Comparison of ENCODE assay signal across 26 cellular contexts in genomic region chr4:38106301-38106700, GRCh38.
A peak's percentile ranks its signal among the peaks of the same experiment; 100 is the strongest.
DNase-seq lines count a peak whose midpoint lies in the region; ATAC-seq, FAIRE-seq and TF ChIP-seq lines count a peak whose summit lies in the region.
"Had no signal": no experiment of that assay in that cellular context is flagged by ENCODE, and none has a peak within 500 bp of the region (broad histone marks: within the 10 kb centered on the region; RNA-seq: fewer than 3 reads in every experiment).

No MANE protein-coding gene starts in this region.

- H4K91ac ChIP-seq in neuronal stem cell (ENCODE audit: low read depth, low read length, poor library complexity): no peak overlapping the region

- DNase-seq in activated CD8-positive, alpha-beta T cell treated with anti-CD3 and anti-CD28 coated beads, Interleukin-2, amount 10 ng/mL, durations not matched to agents 7 days and 5 days: no peak
- no peak for DNase-seq in activated CD8-positive, alpha-beta T cell treated with anti-CD3 and anti-CD28 coated beads for 36 hours
- DNase-seq in astrocyte (ENCODE audit: low read depth) (peak; percentile 57), endodermal cell (no peak), neuronal stem cell (ENCODE audit: low spot score) (no peak), HEK293T (ENCODE audit: extremely low spot score) (no peak), SW 1271 (lab: John Stamatoyannopoulos, UW) (no peak), NCI-H2196 (lab: John Stamatoyannopoulos, UW; ENCODE audit: unreplicated experiment) (no peak)
- DNase-seq: activated CD4-positive, alpha-beta T cell treated with anti-CD3 and anti-CD28 coated beads for 4 hours; activated naive CD8-positive, alpha-beta T cell treated with anti-CD3 and anti-CD28 coated beads for 36 hours; AML-193; body of pancreas; CD8-positive, alpha-beta memory T cell; GF-D8; KG1; NCI-H187; NCI-H82; pancreas; PC-9; SJCRH30; transverse colon had no signal

- no peak for ATAC-seq in activated CD8-positive, alpha-beta T cell treated with anti-CD3 and anti-CD28 coated beads, Interleukin-2, amount 10 ng/mL, durations not matched to agents 7 days and 5 days
- no peak for ATAC-seq in activated CD8-positive, alpha-beta T cell treated with anti-CD3 and anti-CD28 coated beads for 36 hours
- ATAC-seq: body of pancreas, sciatic nerve had no signal

- H2AK5ac ChIP-seq in neuronal stem cell (ENCODE audit: low read depth, low read length): no peak overlapping the region

- H4K8ac ChIP-seq in neuronal stem cell (ENCODE audit: low read depth, low read length): no peak overlapping the region

- no peaks in the 10 kb centered on the region for H3K79me1 ChIP-seq in neuronal stem cell (ENCODE audit: low read depth, low read length)

- no peaks in the 10 kb centered on the region for H4K20me1 ChIP-seq in astrocyte (ENCODE audit: insufficient read depth, low read length)

- POLR2A ChIA-PET in activated CD8-positive, alpha-beta T cell treated with anti-CD3 and anti-CD28 coated beads, Interleukin-2, amount 10 ng/mL, durations not matched to agents 7 days and 5 days (lab: Charles Lee): no interaction called here
- POLR2A ChIA-PET in activated CD8-positive, alpha-beta T cell treated with anti-CD3 and anti-CD28 coated beads for 36 hours (lab: Charles Lee): no interaction called here
- POLR2A ChIA-PET in HEK293T (lab: Yijun Ruan, JAX): no interaction called here

- H3K4me1 ChIP-seq in astrocyte (ENCODE audit: insufficient read depth, low read length) (peaks cover 13% of the 10 kb centered on the region), endodermal cell (ENCODE audit: control insufficient read depth, insufficient read depth, low read length) (no peaks in the 10 kb centered on the region), neuronal stem cell (ENCODE audit: control insufficient read depth in 2 of 2, insufficient read depth in 1 of 2, low read depth in 1 of 2, low read length in 2 of 2) (peaks cover 16 to 27% of the 10 kb centered on the region in 2 donors)

- H3K4me3 Mint-ChIP-seq in activated CD8-positive, alpha-beta T cell treated with anti-CD3 and anti-CD28 coated beads, Interleukin-2, amount 10 ng/mL, durations not matched to agents 7 days and 5 days: no peak overlapping the region
- no peak overlapping the region for H3K4me3 Mint-ChIP-seq in activated CD8-positive, alpha-beta T cell treated with anti-CD3 and anti-CD28 coated beads for 36 hours
- H3K4me3 Mint-ChIP-seq in astrocyte (ENCODE audit: unreplicated experiment) (no peak overlapping the region), endodermal cell (no peak overlapping the region)
- H3K4me3 Mint-ChIP-seq: activated naive CD8-positive, alpha-beta T cell treated with anti-CD3 and anti-CD28 coated beads for 36 hours; CD8-positive, alpha-beta memory T cell had no signal

- no peak overlapping the region for H2AFZ ChIP-seq in astrocyte (ENCODE audit: low read depth, low read length)
- no peak overlapping the region for H2AFZ ChIP-seq in neuronal stem cell (ENCODE audit: low read length)
- H2AFZ ChIP-seq: PC-9 had no signal

- no peak overlapping the region for H2BK12ac ChIP-seq in neuronal stem cell (ENCODE audit: low read length)

- H2BK120ac ChIP-seq in neuronal stem cell (ENCODE audit: low read depth, low read length): no peak overlapping the region

- no peak for FAIRE-seq in astrocyte (lab: Jason Lieb, UNC)
- FAIRE-seq: keratinocyte, pancreas had no signal

- no peak overlapping the region for H3K14ac ChIP-seq in neuronal stem cell (ENCODE audit: low read length)

- peak overlapping the region; percentile 55 for H3K18ac ChIP-seq in neuronal stem cell (ENCODE audit: low read length)

- no peaks in the 10 kb centered on the region for H3K27me3 Mint-ChIP-seq in activated CD8-positive, alpha-beta T cell treated with anti-CD3 and anti-CD28 coated beads, Interleukin-2, amount 10 ng/mL, durations not matched to agents 7 days and 5 days (ENCODE audit: low read depth)
- no peaks in the 10 kb centered on the region for H3K27me3 Mint-ChIP-seq in activated CD8-positive, alpha-beta T cell treated with anti-CD3 and anti-CD28 coated beads for 36 hours
- H3K27me3 Mint-ChIP-seq in astrocyte (ENCODE audit: low read depth, unreplicated experiment): no peaks in the 10 kb centered on the region
- no peaks in the 10 kb centered on the region for H3K27me3 Mint-ChIP-seq in endodermal cell (ENCODE audit: insufficient read depth)
- H3K27me3 Mint-ChIP-seq: activated naive CD8-positive, alpha-beta T cell treated with anti-CD3 and anti-CD28 coated beads for 36 hours; CD8-positive, alpha-beta memory T cell had no signal

- no peak overlapping the region for H3K4ac ChIP-seq in neuronal stem cell (ENCODE audit: low read length)

- intact Hi-C loops in activated CD8-positive, alpha-beta T cell treated with anti-CD3 and anti-CD28 coated beads for 36 hours (cut with micrococcal nuclease): no loop called here

- peaks cover 2% of the 10 kb centered on the region for H3K36me3 ChIP-seq in astrocyte (ENCODE audit: insufficient read depth, low read length)
- peaks cover 40% of the 10 kb centered on the region for H3K36me3 ChIP-seq in endodermal cell (ENCODE audit: control insufficient read depth, insufficient read depth, low read length)
- H3K36me3 ChIP-seq in neuronal stem cell (replicated peaks in 1 of 2; ENCODE audit: control insufficient read depth in 2 of 2, insufficient read depth in 2 of 2, low read length in 2 of 2): peaks cover 14 to 43% of the 10 kb centered on the region in 2 donors
- H3K36me3 ChIP-seq: transverse colon had no signal

- peak overlapping the region; percentile 5 for H3K4me2 ChIP-seq in astrocyte (ENCODE audit: low read length)
- no peak overlapping the region for H3K4me2 ChIP-seq in neuronal stem cell (ENCODE audit: insufficient read depth, low read length, poor library complexity, severe bottlenecking)
- H3K4me2 ChIP-seq: PC-9 had no signal

- H3K9me3 ChIP-seq in astrocyte (ENCODE audit: insufficient read depth, low read depth, low read length) (no peaks in the 10 kb centered on the region), endodermal cell (ENCODE audit: control insufficient read depth, low read length) (no peaks in the 10 kb centered on the region), neuronal stem cell (replicated peaks in 1 of 2; ENCODE audit: control insufficient read depth in 2 of 2, insufficient read depth in 1 of 2, low read depth in 1 of 2, low read length in 2 of 2) (peaks cover 0 to 3% of the 10 kb centered on the region in 2 donors)
- H3K9me3 ChIP-seq: body of pancreas, pancreas, SJCRH30, transverse colon had no signal

- peaks cover 6% of the 10 kb centered on the region for H3K4me1 Mint-ChIP-seq in activated CD8-positive, alpha-beta T cell treated with anti-CD3 and anti-CD28 coated beads, Interleukin-2, amount 10 ng/mL, durations not matched to agents 7 days and 5 days (ENCODE audit: low read depth)
- H3K4me1 Mint-ChIP-seq in activated CD8-positive, alpha-beta T cell treated with anti-CD3 and anti-CD28 coated beads for 36 hours (ENCODE audit: low read depth): peaks cover 3% of the 10 kb centered on the region
- H3K4me1 Mint-ChIP-seq in astrocyte (ENCODE audit: low read depth, unreplicated experiment): peaks cover 27% of the 10 kb centered on the region
- peaks cover 7% of the 10 kb centered on the region for H3K4me1 Mint-ChIP-seq in endodermal cell

- H3K9ac ChIP-seq in astrocyte (ENCODE audit: low read length) (peak overlapping the region; percentile 45), endodermal cell (ENCODE audit: extremely low read depth, low read length, poor library complexity, severe bottlenecking) (no peak overlapping the region), neuronal stem cell (ENCODE audit: low read depth, low read length, poor library complexity) (no peak overlapping the region)

- peaks cover 55% of the 10 kb centered on the region for H3K36me3 Mint-ChIP-seq in activated CD8-positive, alpha-beta T cell treated with anti-CD3 and anti-CD28 coated beads, Interleukin-2, amount 10 ng/mL, durations not matched to agents 7 days and 5 days (ENCODE audit: low read depth)
- peaks cover 22% of the 10 kb centered on the region for H3K36me3 Mint-ChIP-seq in activated CD8-positive, alpha-beta T cell treated with anti-CD3 and anti-CD28 coated beads for 36 hours (ENCODE audit: low read depth)
- peaks cover 19% of the 10 kb centered on the region for H3K36me3 Mint-ChIP-seq in astrocyte (ENCODE audit: low read depth, unreplicated experiment)
- H3K36me3 Mint-ChIP-seq in endodermal cell (ENCODE audit: low read depth): peaks cover 56% of the 10 kb centered on the region

- H3K79me2 ChIP-seq in astrocyte (ENCODE audit: insufficient read depth, low read length): no peaks in the 10 kb centered on the region

- H3K27ac ChIP-seq in astrocyte (ENCODE audit: low read depth, low read length) (no peak overlapping the region), endodermal cell (ENCODE audit: low read depth, low read length) (no peak overlapping the region), neuronal stem cell (replicated peaks; ENCODE audit: low read length) (no peak overlapping the region)
- H3K27ac ChIP-seq: 22Rv1, body of pancreas, pancreas, PC-9, SJCRH30 had no signal

- no peak overlapping the region for H2BK15ac ChIP-seq in neuronal stem cell (ENCODE audit: low read length)

- no peak for TF ChIP-seq CTCF in activated CD8-positive, alpha-beta T cell treated with anti-CD3 and anti-CD28 coated beads for 36 hours (IDR thresholded peaks at IDR 0.05)
- TF ChIP-seq CTCF in astrocyte (IDR thresholded peaks at IDR 0.05; ENCODE audit: insufficient read depth, low read depth, low read length) (no peak), endodermal cell (conservative IDR thresholded peaks at IDR 0.05) (no peak)

- peak overlapping the region; percentile 39 for H3K27ac Mint-ChIP-seq in activated CD8-positive, alpha-beta T cell treated with anti-CD3 and anti-CD28 coated beads, Interleukin-2, amount 10 ng/mL, durations not matched to agents 7 days and 5 days
- H3K27ac Mint-ChIP-seq in activated CD8-positive, alpha-beta T cell treated with anti-CD3 and anti-CD28 coated beads for 36 hours: no peak overlapping the region
- peak overlapping the region; percentile 43 for H3K27ac Mint-ChIP-seq in astrocyte (ENCODE audit: unreplicated experiment)
- peak overlapping the region; percentile 9 for H3K27ac Mint-ChIP-seq in endodermal cell
- H3K27ac Mint-ChIP-seq: activated naive CD8-positive, alpha-beta T cell treated with anti-CD3 and anti-CD28 coated beads for 36 hours; activated T-helper 2 cell treated with anti-CD3 and anti-CD28 coated beads, Interferon-gamma antibody, Interleukin-2, Interleukin-4, amounts not matched to agents 10 μg/mL and 5 μg/mL and 100 μg/mL, durations not matched to agents 14 hours and 24 hours and 36 hours had no signal

- WGBS in endodermal cell (ENCODE audit: insufficient coverage in 1 of 2, insufficient read length in 1 of 2), 2 experiments: 90 to 100% methylated on average over 2 to 4 of the region's 4 CpGs
- no CpG with 5 or more reads among the region's 4 CpGs for WGBS in neuronal stem cell (ENCODE audit: extremely low coverage in 2 of 2, insufficient read length in 2 of 2, insufficient replicate concordance in 1 of 2), 2 donors

- H3K23ac ChIP-seq in neuronal stem cell (ENCODE audit: low read depth, low read length, poor library complexity): peak overlapping the region; percentile 16

- H3K27me3 ChIP-seq in astrocyte (ENCODE audit: insufficient read depth, low read length) (no peaks in the 10 kb centered on the region), endodermal cell (ENCODE audit: control insufficient read depth, insufficient read depth, low read length, poor library complexity, severe bottlenecking) (no peaks in the 10 kb centered on the region), neuronal stem cell (ENCODE audit: control insufficient read depth in 3 of 3, insufficient read depth in 3 of 3, low read depth in 1 of 3, low read length in 3 of 3) (peaks cover 0 to 10% (median 0%) of the 10 kb centered on the region in 3 experiments)
- H3K27me3 ChIP-seq: body of pancreas, pancreas, SJCRH30, transverse colon had no signal

- H3K4me3 ChIP-seq in astrocyte (ENCODE audit: insufficient read depth, low read depth, low read length) (no peak overlapping the region), endodermal cell (ENCODE audit: low read length) (no peak overlapping the region), neuronal stem cell (ENCODE audit: low read length in 2 of 2) (no peak overlapping the region)
- H3K4me3 ChIP-seq: body of pancreas, lung, pancreas, PC-9, SJCRH30, transverse colon had no signal

- no peaks in the 10 kb centered on the region for H3K9me3 Mint-ChIP-seq in activated CD8-positive, alpha-beta T cell treated with anti-CD3 and anti-CD28 coated beads, Interleukin-2, amount 10 ng/mL, durations not matched to agents 7 days and 5 days (ENCODE audit: insufficient read depth)
- no peaks in the 10 kb centered on the region for H3K9me3 Mint-ChIP-seq in activated CD8-positive, alpha-beta T cell treated with anti-CD3 and anti-CD28 coated beads for 36 hours
- H3K9me3 Mint-ChIP-seq in astrocyte (ENCODE audit: unreplicated experiment) (no peaks in the 10 kb centered on the region), endodermal cell (no peaks in the 10 kb centered on the region)
- H3K9me3 Mint-ChIP-seq: activated naive CD8-positive, alpha-beta T cell treated with anti-CD3 and anti-CD28 coated beads for 36 hours; activated T-helper 2 cell treated with anti-CD3 and anti-CD28 coated beads, Interferon-gamma antibody, Interleukin-2, Interleukin-4, amounts not matched to agents 10 μg/mL and 5 μg/mL and 100 μg/mL, durations not matched to agents 14 hours and 24 hours and 36 hours; CD8-positive, alpha-beta memory T cell had no signal

- CTCF ChIA-PET in activated CD8-positive, alpha-beta T cell treated with anti-CD3 and anti-CD28 coated beads, Interleukin-2, amount 10 ng/mL, durations not matched to agents 7 days and 5 days (lab: Charles Lee): no interaction called here
- CTCF ChIA-PET in activated CD8-positive, alpha-beta T cell treated with anti-CD3 and anti-CD28 coated beads for 36 hours (lab: Charles Lee): no interaction called here
- CTCF ChIA-PET in HEK293T (lab: Yijun Ruan, JAX): no interaction called here

- H2BK5ac ChIP-seq in neuronal stem cell (ENCODE audit: low read length): no peak overlapping the region
